Comparison of ENCODE assay signal across 1 cellular context in the genomic region with DNA sequence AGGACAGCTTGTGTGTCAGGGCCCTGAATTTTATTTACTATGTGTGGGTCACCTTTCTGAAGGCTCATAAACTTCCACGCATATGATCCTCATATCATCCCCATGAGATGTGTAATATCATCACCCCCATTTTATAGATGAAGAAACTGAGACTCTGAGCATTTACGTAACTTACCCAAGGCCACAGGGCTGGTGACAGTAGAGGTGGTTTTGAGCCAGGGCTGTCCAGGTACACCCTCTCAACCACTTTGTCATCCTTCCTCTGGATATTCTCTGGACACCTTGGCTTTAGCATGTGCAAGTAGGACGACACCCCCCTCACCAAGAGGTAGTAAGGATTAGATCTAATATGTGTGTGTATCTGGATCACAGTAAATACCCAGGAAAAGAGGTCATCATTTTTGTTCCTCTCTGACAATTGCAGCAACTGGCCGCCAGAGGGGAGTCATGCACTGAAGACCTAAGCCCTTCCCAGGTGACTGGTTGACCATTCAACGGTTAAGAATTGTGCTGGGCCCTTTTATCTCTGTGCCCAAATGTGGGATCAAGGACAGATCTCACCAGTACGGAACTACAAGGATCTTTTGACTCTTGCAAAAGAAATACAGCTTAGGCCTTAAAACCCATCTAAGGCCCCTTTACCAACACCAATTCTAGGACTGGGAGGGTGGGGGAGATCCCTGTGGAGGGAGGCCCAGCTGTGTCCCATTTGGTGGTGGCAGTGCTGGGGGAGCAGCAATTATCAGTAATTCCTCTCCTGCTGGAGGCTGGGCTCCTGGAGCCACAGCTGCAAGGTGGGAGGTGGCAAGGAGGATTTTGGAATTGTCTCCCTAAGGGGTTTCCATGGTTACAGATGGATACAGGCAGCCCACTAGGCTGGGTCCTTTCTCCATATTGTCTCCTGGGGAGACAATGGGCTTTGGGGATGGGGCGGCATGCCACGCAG.
TF ChIP-seq lines count a peak whose summit lies in the region.

No MANE protein-coding gene starts in this region.

TF ChIP-seq in HepG2, 621 proteins besides CTCF, POLR2A, EP300 and RAD21 (continued from another document):
- TF ChIP-seq, protein P1, sequence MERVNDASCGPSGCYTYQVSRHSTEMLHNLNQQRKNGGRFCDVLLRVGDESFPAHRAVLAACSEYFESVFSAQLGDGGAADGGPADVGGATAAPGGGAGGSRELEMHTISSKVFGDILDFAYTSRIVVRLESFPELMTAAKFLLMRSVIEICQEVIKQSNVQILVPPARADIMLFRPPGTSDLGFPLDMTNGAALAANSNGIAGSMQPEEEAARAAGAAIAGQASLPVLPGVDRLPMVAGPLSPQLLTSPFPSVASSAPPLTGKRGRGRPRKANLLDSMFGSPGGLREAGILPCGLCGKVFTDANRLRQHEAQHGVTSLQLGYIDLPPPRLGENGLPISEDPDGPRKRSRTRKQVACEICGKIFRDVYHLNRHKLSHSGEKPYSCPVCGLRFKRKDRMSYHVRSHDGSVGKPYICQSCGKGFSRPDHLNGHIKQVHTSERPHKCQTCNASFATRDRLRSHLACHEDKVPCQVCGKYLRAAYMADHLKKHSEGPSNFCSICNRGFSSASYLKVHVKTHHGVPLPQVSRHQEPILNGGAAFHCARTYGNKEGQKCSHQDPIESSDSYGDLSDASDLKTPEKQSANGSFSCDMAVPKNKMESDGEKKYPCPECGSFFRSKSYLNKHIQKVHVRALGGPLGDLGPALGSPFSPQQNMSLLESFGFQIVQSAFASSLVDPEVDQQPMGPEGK (CRISPR knock-in tag; IDR thresholded peaks at IDR 0.05): peak; percentile 37; the same call in 1 of the 2 replicates
- TF ChIP-seq, protein P2, sequence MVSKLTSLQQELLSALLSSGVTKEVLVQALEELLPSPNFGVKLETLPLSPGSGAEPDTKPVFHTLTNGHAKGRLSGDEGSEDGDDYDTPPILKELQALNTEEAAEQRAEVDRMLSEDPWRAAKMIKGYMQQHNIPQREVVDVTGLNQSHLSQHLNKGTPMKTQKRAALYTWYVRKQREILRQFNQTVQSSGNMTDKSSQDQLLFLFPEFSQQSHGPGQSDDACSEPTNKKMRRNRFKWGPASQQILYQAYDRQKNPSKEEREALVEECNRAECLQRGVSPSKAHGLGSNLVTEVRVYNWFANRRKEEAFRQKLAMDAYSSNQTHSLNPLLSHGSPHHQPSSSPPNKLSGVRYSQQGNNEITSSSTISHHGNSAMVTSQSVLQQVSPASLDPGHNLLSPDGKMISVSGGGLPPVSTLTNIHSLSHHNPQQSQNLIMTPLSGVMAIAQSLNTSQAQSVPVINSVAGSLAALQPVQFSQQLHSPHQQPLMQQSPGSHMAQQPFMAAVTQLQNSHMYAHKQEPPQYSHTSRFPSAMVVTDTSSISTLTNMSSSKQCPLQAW (CRISPR knock-in tag; IDR thresholded peaks at IDR 0.05): 0 out of 2 replicates have a peak, but pooled peaks have one; percentile 16
- TF ChIP-seq ZSCAN22 (CRISPR knock-in tag; IDR thresholded peaks at IDR 0.05) (no peak), ETV5 (CRISPR knock-in tag; IDR thresholded peaks at IDR 0.05; ENCODE audit: borderline replicate concordance) (peak; percentile 9; the same call in 1 of the 2 replicates), TSC22D2 (CRISPR knock-in tag; IDR thresholded peaks at IDR 0.05; ENCODE audit: borderline replicate concordance) (peak; percentile 31; the same call in 1 of the 2 replicates), STAG1 (CRISPR knock-in tag; IDR thresholded peaks at IDR 0.05) (peak; percentile 99), REPIN1 (CRISPR knock-in tag; IDR thresholded peaks at IDR 0.05; ENCODE audit: borderline replicate concordance, low read depth) (peak; percentile 78; the same call in 1 of the 2 replicates), RXRB (CRISPR knock-in tag; IDR thresholded peaks at IDR 0.05; ENCODE audit: borderline replicate concordance) (peak; percentile 28; the same call in 1 of the 2 replicates), KDM2A (CRISPR knock-in tag; IDR thresholded peaks at IDR 0.05; ENCODE audit: borderline replicate concordance, low read depth) (0 out of 2 replicates have a peak, but pooled peaks have one; percentile 24), ZNF3 (CRISPR knock-in tag; IDR thresholded peaks at IDR 0.05) (peak; percentile 92), NONO (IDR thresholded peaks at IDR 0.05) (no peak), NONO (CRISPR knock-in tag; conservative IDR thresholded peaks at IDR 0.05) (no peak), EHMT2 (IDR thresholded peaks at IDR 0.05; ENCODE audit: borderline replicate concordance, low read depth, low read length) (peak; percentile 41; the same call in 1 of the 2 replicates), CHD4 (IDR thresholded peaks at IDR 0.05; ENCODE audit: borderline replicate concordance, low read length) (peak; percentile 98; the same call in 1 of the 2 replicates)
- TF ChIP-seq, protein P3, sequence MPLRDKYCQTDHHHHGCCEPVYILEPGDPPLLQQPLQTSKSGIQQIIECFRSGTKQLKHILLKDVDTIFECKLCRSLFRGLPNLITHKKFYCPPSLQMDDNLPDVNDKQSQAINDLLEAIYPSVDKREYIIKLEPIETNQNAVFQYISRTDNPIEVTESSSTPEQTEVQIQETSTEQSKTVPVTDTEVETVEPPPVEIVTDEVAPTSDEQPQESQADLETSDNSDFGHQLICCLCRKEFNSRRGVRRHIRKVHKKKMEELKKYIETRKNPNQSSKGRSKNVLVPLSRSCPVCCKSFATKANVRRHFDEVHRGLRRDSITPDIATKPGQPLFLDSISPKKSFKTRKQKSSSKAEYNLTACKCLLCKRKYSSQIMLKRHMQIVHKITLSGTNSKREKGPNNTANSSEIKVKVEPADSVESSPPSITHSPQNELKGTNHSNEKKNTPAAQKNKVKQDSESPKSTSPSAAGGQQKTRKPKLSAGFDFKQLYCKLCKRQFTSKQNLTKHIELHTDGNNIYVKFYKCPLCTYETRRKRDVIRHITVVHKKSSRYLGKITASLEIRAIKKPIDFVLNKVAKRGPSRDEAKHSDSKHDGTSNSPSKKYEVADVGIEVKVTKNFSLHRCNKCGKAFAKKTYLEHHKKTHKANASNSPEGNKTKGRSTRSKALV (CRISPR knock-in tag; IDR thresholded peaks at IDR 0.05): no peak
- TF ChIP-seq, protein P4, sequence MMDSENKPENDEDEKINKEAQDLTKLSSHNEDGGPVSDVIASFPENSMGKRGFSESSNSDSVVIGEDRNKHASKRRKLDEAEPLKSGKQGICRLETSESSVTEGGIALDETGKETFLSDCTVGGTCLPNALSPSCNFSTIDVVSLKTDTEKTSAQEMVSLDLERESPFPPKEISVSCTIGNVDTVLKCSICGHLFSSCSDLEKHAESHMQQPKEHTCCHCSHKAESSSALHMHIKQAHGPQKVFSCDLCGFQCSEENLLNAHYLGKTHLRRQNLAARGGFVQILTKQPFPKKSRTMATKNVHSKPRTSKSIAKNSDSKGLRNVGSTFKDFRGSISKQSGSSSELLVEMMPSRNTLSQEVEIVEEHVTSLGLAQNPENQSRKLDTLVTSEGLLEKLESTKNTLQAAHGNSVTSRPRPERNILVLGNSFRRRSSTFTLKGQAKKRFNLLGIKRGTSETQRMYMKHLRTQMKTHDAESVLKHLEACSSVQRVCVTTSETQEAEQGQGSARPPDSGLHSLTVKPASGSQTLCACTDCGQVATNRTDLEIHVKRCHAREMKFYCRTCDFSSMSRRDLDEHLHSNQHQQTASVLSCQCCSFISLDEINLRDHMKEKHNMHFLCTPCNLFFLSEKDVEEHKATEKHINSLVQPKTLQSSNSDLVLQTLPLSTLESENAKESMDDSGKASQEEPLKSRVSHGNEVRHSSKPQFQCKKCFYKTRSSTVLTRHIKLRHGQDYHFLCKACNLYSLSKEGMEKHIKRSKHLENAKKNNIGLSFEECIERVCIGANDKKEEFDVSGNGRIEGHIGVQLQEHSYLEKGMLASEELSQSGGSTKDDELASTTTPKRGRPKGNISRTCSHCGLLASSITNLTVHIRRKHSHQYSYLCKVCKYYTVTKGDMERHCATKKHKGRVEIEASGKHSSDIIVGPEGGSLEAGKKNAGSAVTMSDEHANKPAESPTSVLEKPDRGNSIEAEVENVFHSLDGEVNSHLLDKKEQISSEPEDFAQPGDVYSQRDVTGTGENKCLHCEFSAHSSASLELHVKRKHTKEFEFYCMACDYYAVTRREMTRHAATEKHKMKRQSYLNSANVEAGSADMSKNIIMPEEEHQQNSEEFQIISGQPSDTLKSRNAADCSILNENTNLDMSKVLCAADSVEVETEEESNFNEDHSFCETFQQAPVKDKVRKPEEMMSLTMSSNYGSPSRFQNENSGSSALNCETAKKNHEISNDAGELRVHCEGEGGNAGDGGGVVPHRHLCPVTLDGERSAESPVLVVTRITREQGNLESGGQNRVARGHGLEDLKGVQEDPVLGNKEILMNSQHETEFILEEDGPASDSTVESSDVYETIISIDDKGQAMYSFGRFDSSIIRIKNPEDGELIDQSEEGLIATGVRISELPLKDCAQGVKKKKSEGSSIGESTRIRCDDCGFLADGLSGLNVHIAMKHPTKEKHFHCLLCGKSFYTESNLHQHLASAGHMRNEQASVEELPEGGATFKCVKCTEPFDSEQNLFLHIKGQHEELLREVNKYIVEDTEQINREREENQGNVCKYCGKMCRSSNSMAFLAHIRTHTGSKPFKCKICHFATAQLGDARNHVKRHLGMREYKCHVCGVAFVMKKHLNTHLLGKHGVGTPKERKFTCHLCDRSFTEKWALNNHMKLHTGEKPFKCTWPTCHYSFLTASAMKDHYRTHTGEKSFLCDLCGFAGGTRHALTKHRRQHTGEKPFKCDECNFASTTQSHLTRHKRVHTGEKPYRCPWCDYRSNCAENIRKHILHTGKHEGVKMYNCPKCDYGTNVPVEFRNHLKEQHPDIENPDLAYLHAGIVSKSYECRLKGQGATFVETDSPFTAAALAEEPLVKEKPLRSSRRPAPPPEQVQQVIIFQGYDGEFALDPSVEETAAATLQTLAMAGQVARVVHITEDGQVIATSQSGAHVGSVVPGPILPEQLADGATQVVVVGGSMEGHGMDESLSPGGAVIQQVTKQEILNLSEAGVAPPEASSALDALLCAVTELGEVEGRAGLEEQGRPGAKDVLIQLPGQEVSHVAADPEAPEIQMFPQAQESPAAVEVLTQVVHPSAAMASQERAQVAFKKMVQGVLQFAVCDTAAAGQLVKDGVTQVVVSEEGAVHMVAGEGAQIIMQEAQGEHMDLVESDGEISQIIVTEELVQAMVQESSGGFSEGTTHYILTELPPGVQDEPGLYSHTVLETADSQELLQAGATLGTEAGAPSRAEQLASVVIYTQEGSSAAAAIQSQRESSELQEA (CRISPR knock-in tag; IDR thresholded peaks at IDR 0.05; ENCODE audit: not compliant biosample characterization): no peak
